In genomic region chr17:73029941-73030340, GRCh38 we compare ENCODE assay signal across 23 cellular contexts.
"Had no signal": no experiment of that assay in that cellular context is flagged by ENCODE, and none has a peak within 500 bp of the region (broad histone marks: within the 10 kb centered on the region; RNA-seq: fewer than 3 reads in every experiment).

No MANE protein-coding gene starts in this region.

- H3K9me3 ChIP-seq: spleen, thoracic aorta, upper lobe of left lung had no signal

- H3K27ac ChIP-seq: spleen, thoracic aorta, upper lobe of left lung, VCaP had no signal

- DNase-seq: activated CD4-positive, alpha-beta T cell treated with anti-CD3 and anti-CD28 coated beads, Interleukin-2, amount 10 ng/mL, durations not matched to agents 7 days and 5 days; activated CD4-positive, CD25-positive, alpha-beta regulatory T cell treated with anti-CD3 and anti-CD28 coated beads, Interleukin-2, amount 50 U/mL, for 72 hours; activated CD8-positive, alpha-beta memory T cell treated with anti-CD3 and anti-CD28 coated beads, Interleukin-2, amount 10 ng/mL, durations not matched to agents 7 days and 5 days; activated CD8-positive, alpha-beta T cell treated with anti-CD3 and anti-CD28 coated beads for 36 hours; activated gamma-delta T cell; activated T-cell treated with anti-CD3 and anti-CD28 coated beads for 4 hours; aorta; central memory CD4-positive, alpha-beta T cell; dermis blood vessel endothelial cell; effector CD8-positive, alpha-beta T cell; hippocampal formation; left ventricle myocardium superior; spleen; stimulated activated CD4-positive, alpha-beta T cell treated with anti-CD3 and anti-CD28 coated beads, Interleukin-4, amount 100 ng/mL, for 1 hour; stimulated activated naive CD4-positive, alpha-beta T cell treated with Interleukin-2 at 50 U/mL for 16 hours; T-cell; upper lobe of left lung had no signal

- H3K27me3 ChIP-seq: spleen, upper lobe of left lung had no signal

- ATAC-seq: activated CD8-positive, alpha-beta memory T cell treated with anti-CD3 and anti-CD28 coated beads, Interleukin-2, amount 10 ng/mL, durations not matched to agents 7 days and 5 days; activated CD8-positive, alpha-beta T cell treated with anti-CD3 and anti-CD28 coated beads for 36 hours; activated naive CD4-positive, alpha-beta T cell treated with anti-CD3 and anti-CD28 coated beads, Interleukin-2, amount 50 U/mL, for 72 hours; esophagus mucosa; left ventricle myocardium superior; natural killer cell treated with Interleukin-12 subunit alpha and Interleukin-12 subunit beta and Interleukin-15 and Interleukin-18, amount 100 ng/mL, for 72 hours; T-cell had no signal

- H3K4me3 ChIP-seq: spleen, thoracic aorta, upper lobe of left lung had no signal

- H3K4me1 ChIP-seq: spleen had no signal

- FAIRE-seq: frontal cortex had no signal
